ENCODE assay signal across 26 cellular contexts in genomic region chr20:19378057-19378456, GRCh38.
"Had no signal": no experiment of that assay in that cellular context is flagged by ENCODE, and none has a peak within 500 bp of the region (broad histone marks: within the 10 kb centered on the region; RNA-seq: fewer than 3 reads in every experiment).

No MANE protein-coding gene starts in this region.

- DNase-seq: activated B cell treated with CpG ODN at 0.5 μM for 24 hours; activated CD4-positive, alpha-beta T cell treated with anti-CD3 and anti-CD28 coated beads for 48 hours; activated CD4-positive, alpha-beta T cell treated with anti-CD3 and anti-CD28 coated beads, Interleukin-2, amount 50 U/mL, for 1 hour; activated CD4-positive, alpha-beta T cell treated with anti-CD3 and anti-CD28 coated beads, Interleukin-2, amount 50 U/mL, for 48 hours; activated CD8-positive, alpha-beta memory T cell treated with anti-CD3 and anti-CD28 coated beads for 24 hours; activated CD8-positive, alpha-beta T cell treated with anti-CD3 and anti-CD28 coated beads for 36 hours; activated effector memory CD4-positive, alpha-beta T cell treated with anti-CD3 and anti-CD28 coated beads, Interleukin-2, amount 50 U/mL, for 16 hours; activated naive CD4-positive, alpha-beta T cell treated with anti-CD3 and anti-CD28 coated beads for 36 hours; activated naive CD8-positive, alpha-beta T cell treated with anti-CD3 and anti-CD28 coated beads, Interleukin-2, amount 10 ng/mL, durations not matched to agents 7 days and 5 days; activated T-cell treated with anti-CD3 and anti-CD28 coated beads, Interleukin-2, amount 50 U/mL, for 4 hours; central memory CD4-positive, alpha-beta T cell; cerebellar nuclear complex; colonic mucosa; effector memory CD4-positive, alpha-beta T cell; endodermal cell; foreskin fibroblast; T-helper 1 cell; T-helper 17 cell; T1000; WERI-Rb-1 had no signal

- H3K4me3 ChIP-seq: ascending aorta, breast epithelium, cardiac muscle cell, colonic mucosa had no signal

- H3K27me3 ChIP-seq: ascending aorta, breast epithelium, cardiac muscle cell, colonic mucosa had no signal

- ATAC-seq: activated CD4-positive, CD25-positive, alpha-beta regulatory T cell treated with anti-CD3 and anti-CD28 coated beads, Interleukin-2, amount 50 U/mL, for 24 hours; activated CD8-positive, alpha-beta T cell treated with anti-CD3 and anti-CD28 coated beads for 36 hours; activated naive CD4-positive, alpha-beta T cell treated with anti-CD3 and anti-CD28 coated beads, Interleukin-2, amount 50 U/mL, for 72 hours; activated T-cell treated with anti-CD3 and anti-CD28 coated beads, Interleukin-2, amount 50 U/mL, for 4 hours; esophagus mucosa; T-helper 17 cell had no signal

- H3K27ac ChIP-seq: ascending aorta, breast epithelium, cardiac muscle cell, colonic mucosa, WERI-Rb-1 had no signal

- H3K36me3 ChIP-seq: ascending aorta, breast epithelium, cardiac muscle cell, colonic mucosa, WERI-Rb-1 had no signal

- H3K9me3 ChIP-seq: ascending aorta, breast epithelium, colonic mucosa had no signal

- H3K4me1 ChIP-seq: breast epithelium, colonic mucosa had no signal
